Comparison of ENCODE assay signal across 1 cellular context in the genomic region with DNA sequence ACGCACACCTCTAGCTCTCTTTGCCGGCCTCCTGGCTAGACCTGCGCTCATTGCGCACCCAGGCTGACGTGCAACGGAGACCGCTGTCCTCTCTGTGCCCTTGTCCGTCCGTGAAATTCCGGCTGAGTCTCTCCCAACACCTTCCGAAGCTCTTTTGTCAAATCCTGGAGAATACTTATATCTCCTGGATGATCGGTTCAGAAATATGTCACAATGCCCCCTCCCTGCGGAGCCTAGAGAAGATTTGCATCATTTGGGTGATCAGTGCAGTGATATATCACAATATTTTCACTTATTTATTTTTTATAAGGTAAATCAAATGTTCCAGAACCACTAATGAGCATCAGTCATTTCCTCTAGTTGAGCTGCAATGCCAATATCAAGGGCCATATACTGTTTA.
TF ChIP-seq lines count a peak whose summit lies in the region.

No MANE protein-coding gene starts in this region.

TF ChIP-seq in HepG2, 621 proteins besides CTCF, POLR2A, EP300 and RAD21 (continued from another document):
- TF ChIP-seq, protein P1, sequence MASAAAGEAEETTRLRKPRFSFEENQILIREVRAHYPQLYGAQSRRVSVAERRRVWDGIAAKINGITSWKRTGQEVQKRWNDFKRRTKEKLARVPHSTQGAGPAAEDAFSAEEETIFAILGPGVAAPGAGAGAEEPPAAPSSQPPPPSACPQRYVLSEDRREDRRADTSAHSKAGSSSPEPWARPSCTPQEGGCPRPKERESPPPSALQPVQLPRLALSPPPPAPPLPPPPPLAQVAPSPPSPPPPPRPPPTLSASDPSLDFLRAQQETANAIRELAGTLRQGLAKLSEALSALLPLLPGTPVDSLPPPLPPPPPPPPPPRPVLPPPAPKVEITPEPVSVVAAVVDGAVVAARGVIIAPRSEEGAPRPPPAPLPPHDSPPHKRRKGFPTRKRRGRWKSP (CRISPR knock-in tag; IDR thresholded peaks at IDR 0.05), result no peak
